21 cellular contexts compared by ENCODE assay signal in genomic region chr10:70582793-70583700, GRCh38. TPM values are rescaled to one million over a fixed set of nuclear protein-coding genes. Genes with fewer than 3 reads are reported as not detected.
"Had no signal": no experiment of that assay in that cellular context is flagged by ENCODE, and none has a peak within 500 bp of the region (broad histone marks: within the 10 kb centered on the region; RNA-seq: fewer than 3 reads in every experiment).

No MANE protein-coding gene starts in this region.

- DNase-seq: activated CD4-positive, alpha-beta T cell treated with anti-CD3 and anti-CD28 coated beads, Interleukin-2, amount 10 ng/mL, durations not matched to agents 7 days and 5 days; activated CD8-positive, alpha-beta memory T cell treated with anti-CD3 and anti-CD28 coated beads, Interleukin-2, amount 10 ng/mL, durations not matched to agents 7 days and 5 days; activated gamma-delta T cell treated with Interleukin-2 at 50 U/mL for 16 hours; activated naive CD8-positive, alpha-beta T cell treated with anti-CD3 and anti-CD28 coated beads, Interleukin-2, amount 50 U/mL, for 24 hours; activated T-cell treated with anti-CD3 and anti-CD28 coated beads, Interleukin-2, amount 50 U/mL, for 4 hours; effector memory CD4-positive, alpha-beta T cell; mucosa of descending colon; SK-N-SH; stimulated activated CD4-positive, alpha-beta T cell treated with anti-CD3 and anti-CD28 coated beads, Interleukin-4, amount 100 ng/mL, for 4 hours; T-helper 1 cell; WERI-Rb-1 had no signal

- H3K9me3 Mint-ChIP-seq: activated naive CD8-positive, alpha-beta T cell treated with anti-CD3 and anti-CD28 coated beads, Interleukin-2, amount 50 U/mL, for 24 hours; activated T-cell treated with anti-CD3 and anti-CD28 coated beads, Interleukin-2, amount 50 U/mL, for 4 hours; nephron had no signal

- H3K27ac Mint-ChIP-seq: activated CD4-positive, alpha-beta T cell treated with anti-CD3 and anti-CD28 coated beads, Interleukin-2, amount 10 ng/mL, durations not matched to agents 7 days and 5 days; activated CD8-positive, alpha-beta memory T cell treated with anti-CD3 and anti-CD28 coated beads, Interleukin-2, amount 10 ng/mL, durations not matched to agents 7 days and 5 days had no signal

- H3K4me1 ChIP-seq: gastroesophageal sphincter, tibial artery had no signal

- H3K27me3 ChIP-seq: gastroesophageal sphincter, ovary, vagina had no signal

- H3K4me2 ChIP-seq: SK-N-SH had no signal

- H3K9me3 ChIP-seq: gastroesophageal sphincter, mucosa of descending colon, ovary, SK-N-SH, tibial artery, vagina had no signal

- H3K27ac ChIP-seq: gastroesophageal sphincter, ovary, skin epidermis, tibial artery, vagina, WERI-Rb-1 had no signal

- H3K4me3 ChIP-seq: gastroesophageal sphincter, lung, mucosa of descending colon, ovary, skin epidermis, tibial artery, vagina had no signal

- ATAC-seq: activated CD8-positive, alpha-beta memory T cell treated with anti-CD3 and anti-CD28 coated beads, Interleukin-2, amount 10 ng/mL, durations not matched to agents 7 days and 5 days; activated naive CD8-positive, alpha-beta T cell treated with anti-CD3 and anti-CD28 coated beads, Interleukin-2, amount 50 U/mL, for 24 hours; activated T-cell treated with anti-CD3 and anti-CD28 coated beads, Interleukin-2, amount 50 U/mL, for 4 hours; gastroesophageal sphincter; mucosa of descending colon had no signal

- H3K27me3 Mint-ChIP-seq: central memory CD8-positive, alpha-beta T cell had no signal

- H3K36me3 ChIP-seq: gastroesophageal sphincter, ovary, tibial artery, vagina, WERI-Rb-1 had no signal

- H3K9ac ChIP-seq: SK-N-SH had no signal

- H3K4me3 Mint-ChIP-seq: activated CD4-positive, alpha-beta T cell treated with anti-CD3 and anti-CD28 coated beads, Interleukin-2, amount 10 ng/mL, durations not matched to agents 7 days and 5 days; activated CD8-positive, alpha-beta memory T cell treated with anti-CD3 and anti-CD28 coated beads, Interleukin-2, amount 10 ng/mL, durations not matched to agents 7 days and 5 days; activated naive CD8-positive, alpha-beta T cell treated with anti-CD3 and anti-CD28 coated beads, Interleukin-2, amount 50 U/mL, for 24 hours; activated T-cell treated with anti-CD3 and anti-CD28 coated beads, Interleukin-2, amount 50 U/mL, for 4 hours; central memory CD8-positive, alpha-beta T cell had no signal

RNA-seq across cellular contexts. Expression of gene PRF1, which starts 19.5 kb away (rescaled TPM):
- total RNA-seq: epithelial cell of proximal tubule, renal cortical epithelial cell had no signal
- polyA plus RNA-seq: SK-N-SH had no signal
